18 cellular contexts compared by ENCODE assay signal in genomic region chr3:195115598-195115905, GRCh38.
DNase-seq lines count a peak whose midpoint lies in the region; ATAC-seq and TF ChIP-seq lines count a peak whose summit lies in the region.
"Had no signal": no experiment of that assay in that cellular context is flagged by ENCODE, and none has a peak within 500 bp of the region (broad histone marks: within the 10 kb centered on the region; RNA-seq: fewer than 3 reads in every experiment).

No MANE protein-coding gene starts in this region.

- H3K27me3 Mint-ChIP-seq in GM23338 (ENCODE audit: insufficient read depth, low read depth, poor library complexity) = peaks cover 6% of the 10 kb centered on the region
- no peaks in the 10 kb centered on the region for H3K27me3 Mint-ChIP-seq in endodermal cell (ENCODE audit: insufficient read depth)
- peaks cover 7% of the 10 kb centered on the region for H3K27me3 Mint-ChIP-seq in neural progenitor cell (ENCODE audit: insufficient read depth, low read depth)
- H3K27me3 Mint-ChIP-seq in progenitor cell of endocrine pancreas = peaks cover 23% of the 10 kb centered on the region
- no peaks in the 10 kb centered on the region for H3K27me3 Mint-ChIP-seq in CD4-positive, alpha-beta T cell
- H3K27me3 Mint-ChIP-seq: CD4-positive, alpha-beta memory T cell had no signal

- no peaks in the 10 kb centered on the region for H3K36me3 ChIP-seq in A673 (ENCODE audit: insufficient read depth, low read length, poor library complexity, severe bottlenecking)
- H3K36me3 ChIP-seq in GM23338 (ENCODE audit: insufficient read depth) = no peaks in the 10 kb centered on the region
- no peaks in the 10 kb centered on the region for H3K36me3 ChIP-seq in endodermal cell (ENCODE audit: control insufficient read depth, insufficient read depth, low read length)
- H3K36me3 ChIP-seq in neural progenitor cell = no peaks in the 10 kb centered on the region
- H3K36me3 ChIP-seq: BE2C, Peyer's patch, SJCRH30 had no signal

- H3K4me3 Mint-ChIP-seq in GM23338 (no peak overlapping the region), endodermal cell (no peak overlapping the region), neural progenitor cell (no peak overlapping the region), progenitor cell of endocrine pancreas (ENCODE audit: low read depth) (no peak overlapping the region)
- no peak overlapping the region for H3K4me3 Mint-ChIP-seq in CD4-positive, alpha-beta T cell
- H3K4me3 Mint-ChIP-seq: CD4-positive, alpha-beta memory T cell had no signal

- H3K27ac Mint-ChIP-seq in GM23338 = peak overlapping the region; percentile 82
- H3K27ac Mint-ChIP-seq in endodermal cell = peak overlapping the region; percentile 53
- H3K27ac Mint-ChIP-seq in neural progenitor cell = peak overlapping the region; percentile 48
- H3K27ac Mint-ChIP-seq in progenitor cell of endocrine pancreas = no peak overlapping the region
- no peak overlapping the region for H3K27ac Mint-ChIP-seq in CD4-positive, alpha-beta T cell

- H3K4me1 Mint-ChIP-seq in GM23338 (peaks cover 26% of the 10 kb centered on the region), endodermal cell (peaks cover 52% of the 10 kb centered on the region), neural progenitor cell (peaks cover 47% of the 10 kb centered on the region), progenitor cell of endocrine pancreas (ENCODE audit: low read depth) (peaks cover 24% of the 10 kb centered on the region)
- peaks cover 7% of the 10 kb centered on the region for H3K4me1 Mint-ChIP-seq in CD4-positive, alpha-beta T cell (ENCODE audit: low read depth)

- H3F3A ChIP-seq in GM23338 (replicated peaks; ENCODE audit: low read depth) (no peaks in the 10 kb centered on the region; the same call in 1 of the 2 replicates), neural progenitor cell (ENCODE audit: low read depth) (peaks cover 14% of the 10 kb centered on the region)

- H3K9me2 ChIP-seq in GM23338 (ENCODE audit: insufficient read depth) = no peaks in the 10 kb centered on the region

- CTCF ChIA-PET in A673 (lab: Charles Lee) = no interaction called here
- CTCF ChIA-PET in CD4-positive, alpha-beta T cell (lab: Charles Lee) = no interaction called here

- H3K4me3 ChIP-seq in A673 (ENCODE audit: low read depth, low read length, poor library complexity, severe bottlenecking) (no peak overlapping the region), GM23338 (no peak overlapping the region), endodermal cell (ENCODE audit: low read length) (no peak overlapping the region), neural progenitor cell (no peak overlapping the region)
- H3K4me3 ChIP-seq: Peyer's patch, SJCRH30 had no signal

- BruUV-seq in A673 (replicated peaks; lab: Mats Ljungman, UMichigan) = no TSS peak

- H3K4me1 ChIP-seq in A673 (ENCODE audit: insufficient read depth, low read length, poor library complexity, severe bottlenecking) (no peaks in the 10 kb centered on the region), GM23338 (ENCODE audit: insufficient read depth) (peaks cover 18% of the 10 kb centered on the region), endodermal cell (ENCODE audit: control insufficient read depth, insufficient read depth, low read length) (peaks cover 33% of the 10 kb centered on the region), neural progenitor cell (peaks cover 15% of the 10 kb centered on the region)
- H3K4me1 ChIP-seq: BE2C had no signal

- TF ChIP-seq CTCF in A673 (conservative IDR thresholded peaks at IDR 0.05; ENCODE audit: low read depth, low read length) = no peak
- no peak for TF ChIP-seq CTCF in GM23338 (conservative IDR thresholded peaks at IDR 0.05; ENCODE audit: low read depth in 2 of 2)
- TF ChIP-seq CTCF in endodermal cell (conservative IDR thresholded peaks at IDR 0.05) = no peak
- no peak for TF ChIP-seq CTCF in neural progenitor cell (IDR thresholded peaks at IDR 0.05)
- TF ChIP-seq CTCF in progenitor cell of endocrine pancreas (IDR thresholded peaks at IDR 0.05; ENCODE audit: unreplicated experiment) = no peak
- no peak for TF ChIP-seq CTCF in CD4-positive, alpha-beta T cell (IDR thresholded peaks at IDR 0.05)

- H3K9ac ChIP-seq in endodermal cell (ENCODE audit: extremely low read depth, low read length, poor library complexity, severe bottlenecking) = no peak overlapping the region
- H3K9ac ChIP-seq in neural progenitor cell = no peak overlapping the region

- no peak overlapping the region for H2AFZ ChIP-seq in GM23338
- no peak overlapping the region for H2AFZ ChIP-seq in neural progenitor cell (replicated peaks)

- H3K79me2 ChIP-seq in GM23338 (replicated peaks; ENCODE audit: insufficient read depth) = no peaks in the 10 kb centered on the region; the same call in 1 of the 2 replicates
- H3K79me2 ChIP-seq in neural progenitor cell (ENCODE audit: low read depth) = no peaks in the 10 kb centered on the region

- H4K20me1 ChIP-seq in GM23338 (replicated peaks; ENCODE audit: insufficient read depth) (no peaks in the 10 kb centered on the region), neural progenitor cell (ENCODE audit: low read depth) (peaks cover 54% of the 10 kb centered on the region)

- POLR2A ChIA-PET in A673 (lab: Charles Lee; ENCODE audit: low non-redundant PET) = no interaction called here
- POLR2A ChIA-PET in CD4-positive, alpha-beta T cell (lab: Charles Lee) = no interaction called here

- H3K27me3 ChIP-seq in A673 (replicated peaks; ENCODE audit: insufficient read depth, low read depth, low read length, poor library complexity) = no peaks in the 10 kb centered on the region
- H3K27me3 ChIP-seq in GM23338 (ENCODE audit: insufficient read depth) = no peaks in the 10 kb centered on the region
- no peaks in the 10 kb centered on the region for H3K27me3 ChIP-seq in endodermal cell (ENCODE audit: control insufficient read depth, insufficient read depth, low read length, poor library complexity, severe bottlenecking)
- no peaks in the 10 kb centered on the region for H3K27me3 ChIP-seq in neural progenitor cell
- no peaks in the 10 kb centered on the region for H3K27me3 ChIP-seq in CD4-positive, alpha-beta T cell (ENCODE audit: control insufficient read depth, insufficient read depth, low read length)
- H3K27me3 ChIP-seq: BE2C, Peyer's patch, SJCRH30 had no signal

- ATAC-seq in GM23338 (no peak), GM21423 (IDR thresholded peaks at IDR 0.05; ENCODE audit: unreplicated experiment) (no peak)
- no peak for ATAC-seq in CD4-positive, alpha-beta T cell (ENCODE audit: poor library complexity)

- H3K36me3 Mint-ChIP-seq in GM23338 (ENCODE audit: low read depth) (no peaks in the 10 kb centered on the region), endodermal cell (ENCODE audit: low read depth) (no peaks in the 10 kb centered on the region), neural progenitor cell (no peaks in the 10 kb centered on the region), progenitor cell of endocrine pancreas (ENCODE audit: insufficient read depth) (no peaks in the 10 kb centered on the region)
- H3K36me3 Mint-ChIP-seq in CD4-positive, alpha-beta T cell (ENCODE audit: low read depth) = no peaks in the 10 kb centered on the region
- H3K36me3 Mint-ChIP-seq: CD4-positive, alpha-beta memory T cell had no signal

- H3K4me2 ChIP-seq in GM23338 (no peak overlapping the region), neural progenitor cell (no peak overlapping the region)

- H3K27ac ChIP-seq in A673 (ENCODE audit: low read depth, low read length, poor library complexity, severe bottlenecking) (peak overlapping the region; percentile 37), GM23338 (ENCODE audit: low read depth) (no peak overlapping the region), endodermal cell (ENCODE audit: low read depth, low read length) (no peak overlapping the region), neural progenitor cell (no peak overlapping the region)
- H3K27ac ChIP-seq in CD4-positive, alpha-beta T cell (ENCODE audit: low read depth, low read length) = no peak overlapping the region
- H3K27ac ChIP-seq: Peyer's patch, SJCRH30 had no signal

- WGBS in endodermal cell (ENCODE audit: insufficient coverage in 1 of 2, insufficient read length in 1 of 2), 2 experiments = 86 to 87% methylated on average over 13 to 14 of the region's 14 CpGs

- intact Hi-C loops in A673 (cut with micrococcal nuclease; ENCODE audit: unreplicated experiment) = no loop called here
- intact Hi-C loops in CD4-positive, alpha-beta T cell (cut with DNase I, micrococcal nuclease) = no loop called here

- H3K9me3 ChIP-seq in A673 (ENCODE audit: low read depth, low read length, poor library complexity, severe bottlenecking) (no peaks in the 10 kb centered on the region), endodermal cell (ENCODE audit: control insufficient read depth, low read length) (no peaks in the 10 kb centered on the region), neural progenitor cell (ENCODE audit: low read depth) (no peaks in the 10 kb centered on the region)
- no peaks in the 10 kb centered on the region for H3K9me3 ChIP-seq in CD4-positive, alpha-beta T cell (ENCODE audit: control insufficient read depth, low read length)
- H3K9me3 ChIP-seq: BE2C, Peyer's patch, SJCRH30 had no signal

- no peaks in the 10 kb centered on the region for H3K9me3 Mint-ChIP-seq in GM23338
- H3K9me3 Mint-ChIP-seq in endodermal cell = no peaks in the 10 kb centered on the region
- H3K9me3 Mint-ChIP-seq in neural progenitor cell = no peaks in the 10 kb centered on the region
- H3K9me3 Mint-ChIP-seq in progenitor cell of endocrine pancreas (ENCODE audit: low read depth) = no peaks in the 10 kb centered on the region
- H3K9me3 Mint-ChIP-seq in CD4-positive, alpha-beta T cell = no peaks in the 10 kb centered on the region
- H3K9me3 Mint-ChIP-seq: CD4-positive, alpha-beta memory T cell had no signal

- DNase-seq in A673 (ENCODE audit: low spot score) (no peak), GM23338 (ENCODE audit: low spot score) (no peak), endodermal cell (no peak), neural progenitor cell (ENCODE audit: low spot score) (no peak), progenitor cell of endocrine pancreas (ENCODE audit: low spot score, unreplicated experiment) (no peak), RPMI8226 (no peak)
- no peak for DNase-seq in CD4-positive, alpha-beta T cell
- DNase-seq: BE2C; CD4-positive, alpha-beta memory T cell; DMS153; KG1; NCI-H1092 treated with DMSO at 0.1 percent for 48 hours; NCI-H1436 treated with DMSO at 0.1 percent for 48 hours; NCI-H2029; NCI-H226; Peyer's patch; SJCRH30 had no signal

TF ChIP-seq in GM23338, 12 proteins besides CTCF, POLR2A, EP300 and RAD21:
- TF ChIP-seq ZNF331 (CRISPR knock-in tag; IDR thresholded peaks at IDR 0.05; ENCODE audit: low read depth) (no peak), ZNF114 (CRISPR knock-in tag; IDR thresholded peaks at IDR 0.05) (no peak), EZH2phosphoT487 (IDR thresholded peaks at IDR 0.05; ENCODE audit: unreplicated experiment) (no peak)
TF ChIP-seq in GM23338: peak in this region for 0.

Comparison
In these comparisons a context has a peak if more than half of its experiments do, and no peak if none do; other contexts are left out.
1. H3K27ac Mint-ChIP-seq: peak in GM23338 (single experiment), endodermal cell (single experiment) and neural progenitor cell (single experiment); none in progenitor cell of endocrine pancreas (single experiment) and CD4-positive, alpha-beta T cell (single experiment).